In genomic region chr12:67943295-67943892, GRCh38 we compare ENCODE assay signal across 8 cellular contexts. TPM values are rescaled to one million over a fixed set of nuclear protein-coding genes. Genes with fewer than 3 reads are reported as not detected.
DNase-seq lines count a peak whose midpoint lies in the region; ATAC-seq, FAIRE-seq and TF ChIP-seq lines count a peak whose summit lies in the region.
"Had no signal": no experiment of that assay in that cellular context is flagged by ENCODE, and none has a peak within 500 bp of the region (broad histone marks: within the 10 kb centered on the region; RNA-seq: fewer than 3 reads in every experiment).

No MANE protein-coding gene starts in this region.

- DNase-seq in GM12892 (ENCODE audit: insufficient read length), result no peak
- DNase-seq in NCI-H2227 (lab: John Stamatoyannopoulos, UW; ENCODE audit: unreplicated experiment), result peak; percentile 60
- DNase-seq in coronary artery (ENCODE audit: low spot score), result no peak
- peak; percentile 53 for DNase-seq in lung (ENCODE audit: low spot score)
- DNase-seq in stimulated activated CD8-positive, alpha-beta memory T cell treated with anti-CD3 and anti-CD28 coated beads, Interleukin-4, amount 100 ng/mL, for 1 hour (ENCODE audit: low read depth in 2 of 2, low spot score in 1 of 2), result peak; percentile 27 to 31

- peaks cover 0 to 4% of the 10 kb centered on the region in 2 donors for H3K4me1 ChIP-seq in lung (ENCODE audit: control insufficient read depth in 2 of 2, insufficient read depth in 2 of 2, low read length in 2 of 2)

- WGBS in lung, 2 donors, result 18 to 20% methylated on average over 5 of the region's 5 CpGs

- no peak for TF ChIP-seq POLR2A in GM12892 (IDR thresholded peaks at IDR 0.05; ENCODE audit: low read depth, low read length)

- TF ChIP-seq CTCF in coronary artery (IDR thresholded peaks at IDR 0.05), result peak; percentile 66
- TF ChIP-seq CTCF in lung (IDR thresholded peaks at IDR 0.05; ENCODE audit: control extremely low read depth, extremely low read depth), result peak; percentile 76

- H3K27ac ChIP-seq in coronary artery, result no peak overlapping the region
- peak overlapping the region in 1 of 2 donors; percentile 50 for H3K27ac ChIP-seq in lung (ENCODE audit: low read depth in 1 of 2, low read length in 1 of 2)
- H3K27ac ChIP-seq: skin epidermis had no signal

- no peaks in the 10 kb centered on the region for H3K9me3 ChIP-seq in lung (ENCODE audit: control insufficient read depth in 2 of 2, insufficient read depth in 1 of 2, low read length in 1 of 2)

- peak; percentile 89 for FAIRE-seq in GM12892 (lab: Jason Lieb, UNC)

- H3K4me3 ChIP-seq in coronary artery, result no peak overlapping the region
- no peak overlapping the region for H3K4me3 ChIP-seq in lung
- H3K4me3 ChIP-seq: skin epidermis had no signal

- no peaks in the 10 kb centered on the region for H3K36me3 ChIP-seq in lung (ENCODE audit: control insufficient read depth in 2 of 2, insufficient read depth in 2 of 2, low read length in 2 of 2)

- no peaks in the 10 kb centered on the region for H3K27me3 ChIP-seq in lung (ENCODE audit: control insufficient read depth, insufficient read depth)

- ATAC-seq in HG02943 (IDR thresholded peaks at IDR 0.05; ENCODE audit: low read depth, unreplicated experiment) (peak; percentile 65), lung (ENCODE audit: insufficient read depth, low FRiP score) (no peak)
- peak; percentile 53 to 67 for ATAC-seq in activated CD4-positive, CD25-positive, alpha-beta regulatory T cell treated with anti-CD3 and anti-CD28 coated beads, Interleukin-2, amount 50 U/mL, for 24 hours

RNA-seq across cellular contexts. Expression of gene IFNG-AS1, which starts 45.9 kb away (rescaled TPM):
- polyA plus RNA-seq in GM12892 (2012; ENCODE audit: missing spikeins), result 1.5 TPM
- 1 to 10 TPM in 1 of 2 donors, under 1 TPM in 1; 0.31 to 1.2 TPM for total RNA-seq in lung
- under 1 TPM in 1 of 2 donors, not detected in 1; 0.03 TPM for polyA plus RNA-seq in lung

Comparison
In these comparisons a context has a peak if more than half of its experiments do, and no peak if none do; other contexts are left out.
1. DNase-seq: peak in NCI-H2227 (single experiment), lung (single experiment) and stimulated activated CD8-positive, alpha-beta memory T cell treated with anti-CD3 and anti-CD28 coated beads, Interleukin-4, amount 100 ng/mL, for 1 hour (2 of 2); none in GM12892 (single experiment) and coronary artery (single experiment).